28 cellular contexts compared by ENCODE assay signal in the genomic region with DNA sequence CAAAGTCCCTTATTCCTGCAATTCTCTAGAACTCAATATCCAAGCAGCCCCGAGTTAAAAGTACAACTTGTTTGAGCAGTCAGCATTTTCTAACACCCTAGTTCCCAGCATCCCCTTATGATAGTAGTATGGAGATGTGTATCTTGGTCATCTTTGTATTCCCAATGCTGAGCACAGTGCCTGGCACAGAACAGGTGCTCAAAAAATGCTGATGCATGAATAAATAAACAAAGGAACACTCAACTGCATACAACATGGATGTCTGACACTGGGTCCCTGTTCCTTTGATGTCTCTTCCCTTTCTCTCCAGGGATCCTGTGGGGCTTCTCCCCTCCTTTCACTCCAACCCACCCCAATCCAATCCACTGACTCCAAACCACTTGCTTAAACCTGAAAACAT.
"Had no signal": no experiment of that assay in that cellular context is flagged by ENCODE, and none has a peak within 500 bp of the region (broad histone marks: within the 10 kb centered on the region; RNA-seq: fewer than 3 reads in every experiment).

No MANE protein-coding gene starts in this region.

- H3K9me3 Mint-ChIP-seq: activated CD4-positive, alpha-beta memory T cell treated with anti-CD3 and anti-CD28 coated beads, Interleukin-2, amount 10 ng/mL, durations not matched to agents 7 days and 5 days; activated CD4-positive, alpha-beta T cell treated with anti-CD3 and anti-CD28 coated beads, Interleukin-2, amount 10 ng/mL, durations not matched to agents 7 days and 5 days; activated naive CD4-positive, alpha-beta T cell treated with anti-CD3 and anti-CD28 coated beads, Interleukin-2, amount 10 ng/mL, durations not matched to agents 7 days and 5 days; activated T-cell treated with anti-CD3 and anti-CD28 coated beads, Interleukin-2, amount 50 U/mL, for 24 hours; endodermal cell had no signal

- H3K36me3 Mint-ChIP-seq: activated naive CD4-positive, alpha-beta T cell treated with anti-CD3 and anti-CD28 coated beads, Interleukin-2, amount 10 ng/mL, durations not matched to agents 7 days and 5 days; WTC11 had no signal

- H3K27ac Mint-ChIP-seq: activated CD4-positive, alpha-beta memory T cell treated with anti-CD3 and anti-CD28 coated beads, Interleukin-2, amount 10 ng/mL, durations not matched to agents 7 days and 5 days; activated CD4-positive, alpha-beta T cell treated with anti-CD3 and anti-CD28 coated beads, Interleukin-2, amount 10 ng/mL, durations not matched to agents 7 days and 5 days; activated naive CD4-positive, alpha-beta T cell treated with anti-CD3 and anti-CD28 coated beads, Interleukin-2, amount 10 ng/mL, durations not matched to agents 7 days and 5 days; activated naive CD4-positive, alpha-beta T cell treated with anti-CD3 and anti-CD28 coated beads, Interleukin-2, amount 50 U/mL, for 72 hours; activated T-cell treated with anti-CD3 and anti-CD28 coated beads, Interleukin-2, amount 50 U/mL, for 24 hours; activated T-cell treated with anti-CD3 and anti-CD28 coated beads, Interleukin-2, amount 50 U/mL, for 72 hours; endodermal cell; WTC11 had no signal

- H3K36me3 ChIP-seq: adrenal gland, colonic mucosa had no signal

- H3K4me3 ChIP-seq: adrenal gland, body of pancreas, colonic mucosa, dorsolateral prefrontal cortex had no signal

- H3K4me3 Mint-ChIP-seq: activated CD4-positive, alpha-beta memory T cell treated with anti-CD3 and anti-CD28 coated beads, Interleukin-2, amount 10 ng/mL, durations not matched to agents 7 days and 5 days; activated CD4-positive, alpha-beta T cell treated with anti-CD3 and anti-CD28 coated beads, Interleukin-2, amount 10 ng/mL, durations not matched to agents 7 days and 5 days; activated naive CD4-positive, alpha-beta T cell treated with anti-CD3 and anti-CD28 coated beads, Interleukin-2, amount 10 ng/mL, durations not matched to agents 7 days and 5 days; activated T-cell treated with anti-CD3 and anti-CD28 coated beads, Interleukin-2, amount 50 U/mL, for 24 hours; activated T-cell treated with anti-CD3 and anti-CD28 coated beads, Interleukin-2, amount 50 U/mL, for 72 hours; endodermal cell; WTC11 had no signal

- H3K27me3 Mint-ChIP-seq: activated CD4-positive, alpha-beta memory T cell treated with anti-CD3 and anti-CD28 coated beads, Interleukin-2, amount 10 ng/mL, durations not matched to agents 7 days and 5 days; activated CD4-positive, alpha-beta T cell treated with anti-CD3 and anti-CD28 coated beads, Interleukin-2, amount 10 ng/mL, durations not matched to agents 7 days and 5 days; activated naive CD4-positive, alpha-beta T cell treated with anti-CD3 and anti-CD28 coated beads, Interleukin-2, amount 10 ng/mL, durations not matched to agents 7 days and 5 days; activated T-cell treated with anti-CD3 and anti-CD28 coated beads, Interleukin-2, amount 50 U/mL, for 24 hours had no signal

- H3K27ac ChIP-seq: adrenal gland, body of pancreas, colonic mucosa, dorsolateral prefrontal cortex, VCaP had no signal

- H3K4me1 Mint-ChIP-seq: endodermal cell, WTC11 had no signal

- ATAC-seq: activated naive CD4-positive, alpha-beta T cell treated with anti-CD3 and anti-CD28 coated beads, Interleukin-2, amount 50 U/mL, for 72 hours; activated T-cell treated with anti-CD3 and anti-CD28 coated beads, Interleukin-2, amount 50 U/mL, for 72 hours; body of pancreas; esophagus mucosa; WTC11 had no signal

- H3K9me3 ChIP-seq: adrenal gland, body of pancreas, colonic mucosa had no signal

- H3K27me3 ChIP-seq: adrenal gland, body of pancreas, colonic mucosa, dorsolateral prefrontal cortex had no signal

- H3K4me1 ChIP-seq: adrenal gland, body of pancreas, colonic mucosa had no signal

- DNase-seq: activated CD4-positive, alpha-beta memory T cell treated with anti-CD3 and anti-CD28 coated beads, Interleukin-2, amount 10 ng/mL, durations not matched to agents 7 days and 5 days; activated CD4-positive, alpha-beta T cell treated with anti-CD3 and anti-CD28 coated beads for 1 hour; activated CD4-positive, alpha-beta T cell treated with anti-CD3 and anti-CD28 coated beads for 4 hours; activated CD4-positive, alpha-beta T cell treated with anti-CD3 and anti-CD28 coated beads, Interleukin-2, amount 10 ng/mL, durations not matched to agents 7 days and 5 days; activated CD4-positive, alpha-beta T cell treated with anti-CD3 and anti-CD28 coated beads, Interleukin-2, amount 50 U/mL, for 4 hours; activated CD8-positive, alpha-beta memory T cell treated with anti-CD3 and anti-CD28 coated beads, Interleukin-2, amount 50 U/mL, for 48 hours; activated gamma-delta T cell; activated naive CD4-positive, alpha-beta T cell; activated naive CD4-positive, alpha-beta T cell treated with anti-CD3 and anti-CD28 coated beads, Interleukin-2, amount 10 ng/mL, durations not matched to agents 7 days and 5 days; activated T-cell treated with anti-CD3 and anti-CD28 coated beads for 4 hours; activated T-cell treated with anti-CD3 and anti-CD28 coated beads, Interleukin-2, amount 50 U/mL, for 24 hours; activated T-cell treated with anti-CD3 and anti-CD28 coated beads, Interleukin-2, amount 50 U/mL, for 72 hours; adrenal gland; amygdala; aorta; body of pancreas; central memory CD4-positive, alpha-beta T cell; cerebellar nuclear complex; colonic mucosa; dorsolateral prefrontal cortex; effector memory CD4-positive, alpha-beta T cell; endodermal cell; foreskin fibroblast; T-helper 2 cell had no signal
